Comparison of ENCODE assay signal across 18 cellular contexts in the genomic region with DNA sequence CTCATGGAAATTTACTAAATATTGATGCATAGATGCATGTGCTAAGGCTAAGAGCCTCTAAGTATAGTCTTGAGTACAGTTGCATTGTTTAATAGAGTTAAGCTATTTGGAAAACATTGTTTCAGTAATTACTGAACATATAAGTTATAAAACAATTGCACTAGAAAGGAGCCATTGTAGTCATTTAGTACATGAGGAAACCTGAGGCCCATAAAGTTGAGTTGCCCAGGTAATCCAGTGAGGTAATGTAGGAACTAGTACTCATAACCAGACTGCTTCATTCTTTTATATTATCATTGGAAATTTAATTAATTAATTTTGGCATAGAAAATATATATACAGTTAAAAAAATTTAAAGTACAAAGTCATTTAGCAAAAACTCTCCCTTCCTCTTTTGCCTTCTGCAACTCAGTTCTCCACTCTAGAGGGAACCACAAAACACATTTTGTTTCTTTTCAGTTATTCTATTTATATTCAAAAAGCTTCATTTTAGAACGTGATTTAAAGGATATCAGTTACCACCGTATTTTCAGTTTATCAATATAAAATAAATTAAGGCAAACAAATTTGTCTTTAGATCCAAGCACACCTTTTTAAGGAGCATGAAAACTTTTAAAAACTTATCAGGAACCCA. TPM values are rescaled to one million over a fixed set of nuclear protein-coding genes. Genes with fewer than 3 reads are reported as not detected.
A peak's percentile ranks its signal among the peaks of the same experiment; 100 is the strongest.
DNase-seq lines count a peak whose midpoint lies in the region; ATAC-seq and TF ChIP-seq lines count a peak whose summit lies in the region.
"Had no signal": no experiment of that assay in that cellular context is flagged by ENCODE, and none has a peak within 500 bp of the region (broad histone marks: within the 10 kb centered on the region; RNA-seq: fewer than 3 reads in every experiment).

No MANE protein-coding gene starts in this region.

- H3K36me3 ChIP-seq in mucosa of descending colon (ENCODE audit: low read depth): no peaks in the 10 kb centered on the region

- no peak overlapping the region for H3K4me3 ChIP-seq in mucosa of descending colon
- H3K4me3 ChIP-seq: heart left ventricle, suprapubic skin had no signal

- ATAC-seq in GM18867 (IDR thresholded peaks at IDR 0.05; ENCODE audit: unreplicated experiment) (peak; percentile 28), HG02610 (IDR thresholded peaks at IDR 0.05; ENCODE audit: unreplicated experiment) (peak; percentile 17), HG03565 (IDR thresholded peaks at IDR 0.05; ENCODE audit: unreplicated experiment) (peak; percentile 26), mucosa of descending colon (peak; percentile 65)
- ATAC-seq: heart left ventricle had no signal

- DNase-seq in mucosa of descending colon (no peak), NCI-H146 treated with DMSO at 0.1 percent for 48 hours (lab: John Stamatoyannopoulos, UW; ENCODE audit: unreplicated experiment) (no peak), glomerular visceral epithelial cell (ENCODE audit: extremely low spot score) (no peak), ecto neural progenitor cell (ENCODE audit: low spot score) (no peak)
- DNase-seq: activated naive CD4-positive, alpha-beta T cell treated with Interleukin-2 at 50 U/mL for 16 hours; AML-193; endodermal cell; heart left ventricle; NCI-H146; NK-92 treated with Interleukin-12 subunit alpha and Interleukin-12 subunit beta, amount 100 ng/mL, for 24 hours; stimulated activated CD4-positive, alpha-beta T cell treated with anti-CD3 and anti-CD28 coated beads, Interleukin-12 subunit alpha, Interleukin-12 subunit beta, amount 100 ng/mL, for 4 hours had no signal

- TF ChIP-seq CTCF in mucosa of descending colon (IDR thresholded peaks at IDR 0.05): no peak

- H3K4me1 ChIP-seq in mucosa of descending colon (ENCODE audit: low read depth): no peaks in the 10 kb centered on the region
- H3K4me1 ChIP-seq: heart left ventricle, suprapubic skin had no signal

- H3K9me3 ChIP-seq in mucosa of descending colon: no peaks in the 10 kb centered on the region
- H3K9me3 ChIP-seq: heart left ventricle, neutrophil, suprapubic skin had no signal

- intact Hi-C loops in mucosa of descending colon (cut with DNase I, micrococcal nuclease): no loop called here

RNA-seq across cellular contexts. Expression of gene TBR1, which starts 27.8 kb away (rescaled TPM):
- total RNA-seq in mucosa of descending colon: not detected
- total RNA-seq: astrocyte, chondrocyte, suprapubic skin had no signal
